8 cellular contexts compared by ENCODE assay signal in genomic region chr3:47475029-47475569, GRCh38. TPM values are rescaled to one million over a fixed set of nuclear protein-coding genes. Genes with fewer than 3 reads are reported as not detected.
DNase-seq lines count a peak whose midpoint lies in the region; ATAC-seq and TF ChIP-seq lines count a peak whose summit lies in the region.

No MANE protein-coding gene starts in this region.

- no peaks in the 10 kb centered on the region for H3K9me3 ChIP-seq in CD4-positive, alpha-beta T cell (ENCODE audit: control insufficient read depth, low read length)
- H3K9me3 ChIP-seq in heart right ventricle = no peaks in the 10 kb centered on the region

- H3K9me3 Mint-ChIP-seq in CD4-positive, alpha-beta T cell = no peaks in the 10 kb centered on the region
- H3K9me3 Mint-ChIP-seq in activated T-cell treated with anti-CD3 and anti-CD28 coated beads, Interleukin-2, amount 50 U/mL, for 4 hours = no peaks in the 10 kb centered on the region

- intact Hi-C loops in CD4-positive, alpha-beta T cell (cut with DNase I, micrococcal nuclease) = loop anchor here (1.0 to 5.0 kb wide), 6 partner anchors 33 to 1617 kb away; partner anchors contain the start of genes ELP6 (in 2 of the 2), CCDC12 (in 1 of the 2), NBEAL2 (in 1 of the 2) and QRICH1 (in 1 of the 2)
- intact Hi-C loops in heart right ventricle (cut with DNase I) = loop anchor here in 7 of 10 donors (2.0 to 5.0 kb wide), 4 partner anchors 33 to 54 kb away; no protein-coding TSS in a partner anchor

- peak overlapping the region; percentile 70 for H3K9ac ChIP-seq in rectal smooth muscle tissue (ENCODE audit: low read length)

- WGBS in heart right ventricle, 2 donors = 1 to 3% methylated on average over 24 of the region's 24 CpGs

- peak; percentile 33 for ATAC-seq in CD4-positive, alpha-beta T cell (ENCODE audit: poor library complexity)
- ATAC-seq in HG03558 (IDR thresholded peaks at IDR 0.05; ENCODE audit: extremely low read depth, unreplicated experiment) (peak; percentile 8), heart right ventricle (no peak), GM21786 (IDR thresholded peaks at IDR 0.05; ENCODE audit: unreplicated experiment) (no peak)
- peak; percentile 49 to 55 for ATAC-seq in activated T-cell treated with anti-CD3 and anti-CD28 coated beads, Interleukin-2, amount 50 U/mL, for 4 hours

- H3K27ac ChIP-seq in CD4-positive, alpha-beta T cell (ENCODE audit: low read depth, low read length) = peak overlapping the region; percentile 74
- H3K27ac ChIP-seq in heart right ventricle (peak overlapping the region; percentile 62 to 93 (median 86)), rectal smooth muscle tissue (ENCODE audit: low read depth, low read length) (peak overlapping the region; percentile 60)

- peaks cover 11% of the 10 kb centered on the region for H3K36me3 Mint-ChIP-seq in CD4-positive, alpha-beta T cell (ENCODE audit: low read depth)
- peaks cover 2% of the 10 kb centered on the region for H3K36me3 Mint-ChIP-seq in activated T-cell treated with anti-CD3 and anti-CD28 coated beads, Interleukin-2, amount 50 U/mL, for 4 hours (ENCODE audit: insufficient read depth)

- DNase-seq in CD4-positive, alpha-beta T cell = peak in 1 of 10 experiments; percentile 8
- DNase-seq in activated T-cell treated with anti-CD3 and anti-CD28 coated beads, Interleukin-2, amount 50 U/mL, for 4 hours = peak; percentile 30
- DNase-seq in heart right ventricle (no peak), hypothalamus (lab: John Stamatoyannopoulos, UW) (no peak), NK-92 (lab: John Stamatoyannopoulos, UW; ENCODE audit: unreplicated experiment) (no peak)

- POLR2A ChIA-PET in CD4-positive, alpha-beta T cell (lab: Charles Lee) = interaction anchor here (0.6 to 2.6 kb wide), 7 partner anchors 12 to 495 kb away, joined by 3 to 16 read pairs (median 4); partner anchors contain the start of genes ELP6, NBEAL2, PTPN23 and SETD2

- CTCF ChIA-PET in CD4-positive, alpha-beta T cell (lab: Charles Lee) = interaction anchor here (0.7 to 5.2 kb wide), 10 partner anchors 8 to 468 kb away, joined by 3 to 51 read pairs (median 4); partner anchors contain the start of genes ELP6 and PTPN23

- H3K4me3 Mint-ChIP-seq in CD4-positive, alpha-beta T cell = peak overlapping the region; percentile 92
- H3K4me3 Mint-ChIP-seq in activated T-cell treated with anti-CD3 and anti-CD28 coated beads, Interleukin-2, amount 50 U/mL, for 4 hours = peak overlapping the region; percentile 92

- H3K36me3 ChIP-seq in heart right ventricle (no peaks in the 10 kb centered on the region), rectal smooth muscle tissue (ENCODE audit: control insufficient read depth, insufficient read depth, low read length) (no peaks in the 10 kb centered on the region)

- H3K27me3 ChIP-seq in CD4-positive, alpha-beta T cell (ENCODE audit: control insufficient read depth, insufficient read depth, low read length) = no peaks in the 10 kb centered on the region
- no peaks in the 10 kb centered on the region for H3K27me3 ChIP-seq in heart right ventricle
- no peaks in the 10 kb centered on the region for H3K27me3 ChIP-seq in rectal smooth muscle tissue (ENCODE audit: control insufficient read depth, insufficient read depth, low read length)

- H3K27me3 Mint-ChIP-seq in CD4-positive, alpha-beta T cell = no peaks in the 10 kb centered on the region
- H3K27me3 Mint-ChIP-seq in activated T-cell treated with anti-CD3 and anti-CD28 coated beads, Interleukin-2, amount 50 U/mL, for 4 hours (ENCODE audit: low read depth) = no peaks in the 10 kb centered on the region

- H3K4me3 ChIP-seq in heart right ventricle = peak overlapping the region; percentile 84 to 98 (median 94)
- peak overlapping the region; percentile 90 for H3K4me3 ChIP-seq in rectal smooth muscle tissue (ENCODE audit: low read length)

- peak overlapping the region; percentile 89 for H3K27ac Mint-ChIP-seq in CD4-positive, alpha-beta T cell

- peaks cover 46% of the 10 kb centered on the region for H3K4me1 Mint-ChIP-seq in CD4-positive, alpha-beta T cell (ENCODE audit: low read depth)
- peaks cover 42% of the 10 kb centered on the region for H3K4me1 Mint-ChIP-seq in activated T-cell treated with anti-CD3 and anti-CD28 coated beads, Interleukin-2, amount 50 U/mL, for 4 hours (ENCODE audit: low read depth)

- no peak for TF ChIP-seq CTCF in CD4-positive, alpha-beta T cell (IDR thresholded peaks at IDR 0.05)
- TF ChIP-seq CTCF in heart right ventricle (IDR thresholded peaks at IDR 0.05) = no peak

- H3K4me1 ChIP-seq in heart right ventricle = peaks cover 7 to 32% (median 20%) of the 10 kb centered on the region in 9 donors
- H3K4me1 ChIP-seq in rectal smooth muscle tissue (ENCODE audit: control insufficient read depth, insufficient read depth, low read length) = peaks cover 10% of the 10 kb centered on the region

RNA-seq across cellular contexts. Expression of gene SCAP, which starts 0.6 kb away (rescaled TPM):
- total RNA-seq in CD4-positive, alpha-beta T cell = 10 to 100 TPM; 58.3 to 60.3 TPM
- 10 to 100 TPM; 71.8 to 91.5 (median 90.1) TPM for total RNA-seq in activated T-cell treated with anti-CD3 and anti-CD28 coated beads, Interleukin-2, amount 50 U/mL, for 4 hours
- total RNA-seq in heart right ventricle = 10 to 100 TPM; 31.7 to 56.7 (median 40.4) TPM
- 10 to 100 TPM; 38.8 to 44.0 TPM for polyA plus RNA-seq in heart right ventricle

RNA-seq across cellular contexts. Expression of gene ELP6, which starts 38.4 kb away (rescaled TPM):
- total RNA-seq in CD4-positive, alpha-beta T cell = 10 to 100 TPM; 11.0 to 12.3 TPM
- total RNA-seq in activated T-cell treated with anti-CD3 and anti-CD28 coated beads, Interleukin-2, amount 50 U/mL, for 4 hours = 10 to 100 TPM; 34.7 to 40.5 (median 39.2) TPM
- 10 to 100 TPM; 16.5 to 22.5 (median 20.2) TPM for total RNA-seq in heart right ventricle
- 10 to 100 TPM; 24.9 to 31.3 TPM for polyA plus RNA-seq in heart right ventricle

Comparison
In these comparisons a context has a peak if more than half of its experiments do, and no peak if none do; other contexts are left out.
1. ATAC-seq: peak in CD4-positive, alpha-beta T cell (single experiment), HG03558 (single experiment) and activated T-cell treated with anti-CD3 and anti-CD28 coated beads, Interleukin-2, amount 50 U/mL, for 4 hours (2 of 2); none in heart right ventricle (0 of 8) and GM21786 (single experiment).
2. Peak in every context shown above with its lines, with median percentiles within 50 percentile points of each other: H3K27ac ChIP-seq.